Comparison of ENCODE assay signal across 8 cellular contexts in genomic region chr3:8663177-8664061, GRCh38. TPM values are rescaled to one million over a fixed set of nuclear protein-coding genes. Genes with fewer than 3 reads are reported as not detected.
DNase-seq lines count a peak whose midpoint lies in the region; ATAC-seq and TF ChIP-seq lines count a peak whose summit lies in the region.

No MANE protein-coding gene starts in this region.

- intact Hi-C loops in right lobe of liver (cut with DNase I) = no loop called here

- in situ Hi-C loops in GM13976 (cut with MboI; ENCODE audit: low sequenced_read_pairs, unreplicated experiment) = no loop called here

- H3K4me1 ChIP-seq in HUES48 (ENCODE audit: control insufficient read depth, insufficient read depth, low read length) (peaks cover 8% of the 10 kb centered on the region; the same call in 1 of the 2 replicates), right lobe of liver (no peaks in the 10 kb centered on the region), thoracic aorta (ENCODE audit: control insufficient read depth in 1 of 2, low read depth in 2 of 2) (peaks cover 29 to 41% of the 10 kb centered on the region in 2 donors)

- H3K27ac ChIP-seq in C4-2B = no peak overlapping the region
- peak overlapping the region; percentile 23 for H3K27ac ChIP-seq in HUES48 (ENCODE audit: low read depth, low read length)
- H3K27ac ChIP-seq in RWPE1 = no peak overlapping the region
- no peak overlapping the region for H3K27ac ChIP-seq in right lobe of liver
- H3K27ac ChIP-seq in thoracic aorta = no peak overlapping the region

- no peaks in the 10 kb centered on the region for H3K36me3 Mint-ChIP-seq in chondrocyte (ENCODE audit: low read depth)

- H3K27me3 Mint-ChIP-seq in chondrocyte (ENCODE audit: low read depth) = no peaks in the 10 kb centered on the region

- H3K4me3 Mint-ChIP-seq in chondrocyte (ENCODE audit: unreplicated experiment) = no peak overlapping the region

- H3K4me3 ChIP-seq in HUES48 (ENCODE audit: low read depth, low read length) (no peak overlapping the region), right lobe of liver (no peak overlapping the region), thoracic aorta (no peak overlapping the region)

- 36% methylated on average over 11 of the region's 12 CpGs for WGBS in right lobe of liver (ENCODE audit: insufficient coverage, low coverage, low lambda C conversion rate, missing lambda C conversion rate)

- H3K4me1 Mint-ChIP-seq in chondrocyte (ENCODE audit: low read depth) = peaks cover 43% of the 10 kb centered on the region

- DNase-seq in GM13976 (ENCODE audit: low spot score) (peak; percentile 68), RWPE1 (ENCODE audit: low spot score) (peak; percentile 73), chondrocyte (ENCODE audit: low spot score) (no peak), right lobe of liver (peak in 2 of 3 donors; percentile 50 to 69), thoracic aorta (ENCODE audit: low spot score) (no peak)

- no peaks in the 10 kb centered on the region for H3K36me3 ChIP-seq in HUES48 (ENCODE audit: control insufficient read depth, insufficient read depth, low read length)
- H3K36me3 ChIP-seq in right lobe of liver = no peaks in the 10 kb centered on the region
- no peaks in the 10 kb centered on the region for H3K36me3 ChIP-seq in thoracic aorta

- H3K9me3 Mint-ChIP-seq in chondrocyte (ENCODE audit: low read depth) = no peaks in the 10 kb centered on the region

- no peak overlapping the region for H3K9ac ChIP-seq in HUES48 (ENCODE audit: low read depth, low read length)

- CTCF ChIA-PET in RWPE1 (lab: Yijun Ruan, JAX) = interaction anchor here (1.0 kb wide), 1 partner anchor 106 kb away, joined by 3 read pairs; the partner anchor contains the start of gene OXTR

- H3K27ac Mint-ChIP-seq in chondrocyte (ENCODE audit: unreplicated experiment) = no peak overlapping the region

- POLR2A ChIA-PET in RWPE1 (lab: Yijun Ruan, JAX; ENCODE audit: low non-redundant PET) = no interaction called here

- no peaks in the 10 kb centered on the region for H3K27me3 ChIP-seq in HUES48 (ENCODE audit: control insufficient read depth, insufficient read depth, low read length)
- H3K27me3 ChIP-seq in right lobe of liver = no peaks in the 10 kb centered on the region
- H3K27me3 ChIP-seq in thoracic aorta (replicated peaks; ENCODE audit: insufficient read depth) = no peaks in the 10 kb centered on the region

- TF ChIP-seq CTCF in C4-2B (conservative IDR thresholded peaks at IDR 0.05) = peak; percentile 78
- peak; percentile 53 for TF ChIP-seq CTCF in GM13976 (IDR thresholded peaks at IDR 0.05; ENCODE audit: borderline replicate concordance, control extremely low read depth, extremely low read depth, insufficient read depth, missing control alignments)
- TF ChIP-seq CTCF in RWPE1 (conservative IDR thresholded peaks at IDR 0.05; ENCODE audit: low read depth) = peak; percentile 62
- peak; percentile 89 for TF ChIP-seq CTCF in chondrocyte (IDR thresholded peaks at IDR 0.05)
- TF ChIP-seq CTCF in right lobe of liver (IDR thresholded peaks at IDR 0.05) = peak; percentile 53 to 68 (median 62)
- peak; percentile 64 for TF ChIP-seq CTCF in thoracic aorta (IDR thresholded peaks at IDR 0.05)

- ATAC-seq in right lobe of liver (peak; percentile 89 to 97 (median 94)), thoracic aorta (ENCODE audit: insufficient number of reproducible peaks, low FRiP score, low read depth) (no peak), GM19324 (IDR thresholded peaks at IDR 0.05; ENCODE audit: low FRiP score, unreplicated experiment) (no peak)

- TF ChIP-seq POLR2A in right lobe of liver (IDR thresholded peaks at IDR 0.05) = no peak

- H3K9me3 ChIP-seq in HUES48 (ENCODE audit: control insufficient read depth, insufficient read depth, low read length) (no peaks in the 10 kb centered on the region), right lobe of liver (no peaks in the 10 kb centered on the region), thoracic aorta (no peaks in the 10 kb centered on the region)

RNA-seq across cellular contexts. Expression of gene SSUH2, which starts 18.8 kb away (rescaled TPM):
- 0.31 TPM in 1 of 3 replicates, not detected in the others for total RNA-seq in chondrocyte
- total RNA-seq in right lobe of liver = 1 to 10 TPM in 4 of 6 experiments, under 1 TPM in 1, not detected in 1; 0.09 to 2.0 (median 1.1) TPM
- total RNA-seq in thoracic aorta = under 1 TPM in 1 of 2 donors, not detected in 1; 0.14 TPM

Comparison
In these comparisons a context has a peak if more than half of its experiments do, and no peak if none do; other contexts are left out.
1. DNase-seq: peak in GM13976 (single experiment), RWPE1 (single experiment) and right lobe of liver (2 of 3); none in chondrocyte (single experiment) and thoracic aorta (single experiment).
2. ATAC-seq: peak in right lobe of liver (4 of 4); none in thoracic aorta (single experiment) and GM19324 (single experiment).
3. Peak in every context shown above with its lines, with median percentiles within 50 percentile points of each other: CTCF ChIP-seq.